ENCODE assay signal across 28 cellular contexts in genomic region chr11:95345243-95345642, GRCh38.
DNase-seq lines count a peak whose midpoint lies in the region; ATAC-seq and TF ChIP-seq lines count a peak whose summit lies in the region.
"Had no signal": no experiment of that assay in that cellular context is flagged by ENCODE, and none has a peak within 500 bp of the region (broad histone marks: within the 10 kb centered on the region; RNA-seq: fewer than 3 reads in every experiment).

No MANE protein-coding gene starts in this region.

- no peak for ATAC-seq in activated CD8-positive, alpha-beta T cell treated with anti-CD3 and anti-CD28 coated beads for 36 hours
- no peak for ATAC-seq in activated T-helper 17 cell treated with anti-CD3 and anti-CD28 coated beads, Interleukin-2, amount 50 U/mL, for 72 hours (replicated peaks)
- ATAC-seq: activated CD8-positive, alpha-beta memory T cell treated with anti-CD3 and anti-CD28 coated beads, Interleukin-2, amount 10 ng/mL, durations not matched to agents 7 days and 5 days; PC-3 had no signal

- no peaks in the 10 kb centered on the region for H3K4me1 ChIP-seq in thymus (ENCODE audit: control insufficient read depth, insufficient read depth, low read length)
- H3K4me1 ChIP-seq: BE2C, breast epithelium, neural progenitor cell, right atrium auricular region had no signal

- peaks cover 9% of the 10 kb centered on the region for H3K9me3 Mint-ChIP-seq in activated T-cell treated with anti-CD3 and anti-CD28 coated beads, Interleukin-2, amount 50 U/mL, for 24 hours
- peaks cover 11% of the 10 kb centered on the region for H3K9me3 Mint-ChIP-seq in activated CD8-positive, alpha-beta T cell treated with anti-CD3 and anti-CD28 coated beads for 36 hours
- H3K9me3 Mint-ChIP-seq in activated T-helper 17 cell treated with anti-CD3 and anti-CD28 coated beads, Interleukin-2, amount 50 U/mL, for 72 hours, result peaks cover 16% of the 10 kb centered on the region

- H3K4me3 ChIP-seq in thymus (ENCODE audit: low read length), result no peak overlapping the region
- H3K4me3 ChIP-seq: breast epithelium, neural progenitor cell, right atrium auricular region, tibial nerve had no signal

- POLR2A ChIA-PET in activated CD8-positive, alpha-beta T cell treated with anti-CD3 and anti-CD28 coated beads for 36 hours (lab: Charles Lee), result no interaction called here

- H3K27me3 Mint-ChIP-seq in activated T-cell treated with anti-CD3 and anti-CD28 coated beads, Interleukin-2, amount 50 U/mL, for 24 hours, result no peaks in the 10 kb centered on the region
- H3K27me3 Mint-ChIP-seq in activated CD8-positive, alpha-beta T cell treated with anti-CD3 and anti-CD28 coated beads for 36 hours, result no peaks in the 10 kb centered on the region
- no peaks in the 10 kb centered on the region for H3K27me3 Mint-ChIP-seq in activated T-helper 17 cell treated with anti-CD3 and anti-CD28 coated beads, Interleukin-2, amount 50 U/mL, for 72 hours

- H3K27ac ChIP-seq in epithelial cell of prostate, result peak overlapping the region; percentile 28
- peak overlapping the region; percentile 11 for H3K27ac ChIP-seq in thymus (ENCODE audit: low read depth)
- H3K27ac ChIP-seq: neural progenitor cell, right atrium auricular region, tibial nerve had no signal

- H3K36me3 Mint-ChIP-seq in activated T-cell treated with anti-CD3 and anti-CD28 coated beads, Interleukin-2, amount 50 U/mL, for 24 hours (ENCODE audit: low read depth), result no peaks in the 10 kb centered on the region
- H3K36me3 Mint-ChIP-seq in activated CD8-positive, alpha-beta T cell treated with anti-CD3 and anti-CD28 coated beads for 36 hours (ENCODE audit: low read depth), result peaks cover 1% of the 10 kb centered on the region
- H3K36me3 Mint-ChIP-seq in activated T-helper 17 cell treated with anti-CD3 and anti-CD28 coated beads, Interleukin-2, amount 50 U/mL, for 72 hours (ENCODE audit: low read depth), result no peaks in the 10 kb centered on the region
- H3K36me3 Mint-ChIP-seq: neural progenitor cell had no signal

- no peak overlapping the region for H3K4me3 Mint-ChIP-seq in activated T-cell treated with anti-CD3 and anti-CD28 coated beads, Interleukin-2, amount 50 U/mL, for 24 hours
- H3K4me3 Mint-ChIP-seq in activated CD8-positive, alpha-beta T cell treated with anti-CD3 and anti-CD28 coated beads for 36 hours, result no peak overlapping the region
- no peak overlapping the region for H3K4me3 Mint-ChIP-seq in activated T-helper 17 cell treated with anti-CD3 and anti-CD28 coated beads, Interleukin-2, amount 50 U/mL, for 72 hours
- H3K4me3 Mint-ChIP-seq: activated CD8-positive, alpha-beta memory T cell treated with anti-CD3 and anti-CD28 coated beads, Interleukin-2, amount 10 ng/mL, durations not matched to agents 7 days and 5 days; neural progenitor cell had no signal

- H3K27ac Mint-ChIP-seq in activated T-cell treated with anti-CD3 and anti-CD28 coated beads, Interleukin-2, amount 50 U/mL, for 24 hours, result peak overlapping the region; percentile 19
- H3K27ac Mint-ChIP-seq in activated CD8-positive, alpha-beta T cell treated with anti-CD3 and anti-CD28 coated beads for 36 hours, result peak overlapping the region; percentile 80
- no peak overlapping the region for H3K27ac Mint-ChIP-seq in activated T-helper 17 cell treated with anti-CD3 and anti-CD28 coated beads, Interleukin-2, amount 50 U/mL, for 72 hours
- H3K27ac Mint-ChIP-seq: activated CD8-positive, alpha-beta memory T cell treated with anti-CD3 and anti-CD28 coated beads, Interleukin-2, amount 10 ng/mL, durations not matched to agents 7 days and 5 days; activated T-cell treated with anti-CD3 and anti-CD28 coated beads, Interleukin-2, amount 50 U/mL, for 72 hours; neural progenitor cell had no signal

- H3K4me1 Mint-ChIP-seq in activated T-cell treated with anti-CD3 and anti-CD28 coated beads, Interleukin-2, amount 50 U/mL, for 24 hours (ENCODE audit: low read depth), result peaks cover 29% of the 10 kb centered on the region
- H3K4me1 Mint-ChIP-seq in activated CD8-positive, alpha-beta T cell treated with anti-CD3 and anti-CD28 coated beads for 36 hours (ENCODE audit: low read depth), result peaks cover 22% of the 10 kb centered on the region
- no peaks in the 10 kb centered on the region for H3K4me1 Mint-ChIP-seq in activated T-helper 17 cell treated with anti-CD3 and anti-CD28 coated beads, Interleukin-2, amount 50 U/mL, for 72 hours

- TF ChIP-seq CTCF in activated CD8-positive, alpha-beta T cell treated with anti-CD3 and anti-CD28 coated beads for 36 hours (IDR thresholded peaks at IDR 0.05), result no peak

- no peaks in the 10 kb centered on the region for H3K27me3 ChIP-seq in thymus (ENCODE audit: control insufficient read depth, insufficient read depth)
- H3K27me3 ChIP-seq: BE2C, breast epithelium, neural progenitor cell, right atrium auricular region, tibial nerve had no signal

- intact Hi-C loops in activated CD8-positive, alpha-beta T cell treated with anti-CD3 and anti-CD28 coated beads for 36 hours (cut with micrococcal nuclease), result loop anchor here (10.0 kb wide), 1 partner anchor 370 kb away; no protein-coding TSS in a partner anchor

- CTCF ChIA-PET in activated CD8-positive, alpha-beta T cell treated with anti-CD3 and anti-CD28 coated beads for 36 hours (lab: Charles Lee), result no interaction called here

- no peak for DNase-seq in activated T-cell treated with anti-CD3 and anti-CD28 coated beads, Interleukin-2, amount 50 U/mL, for 24 hours
- DNase-seq in activated T-cell treated with anti-CD3 and anti-CD28 coated beads for 4 hours, result no peak
- no peak for DNase-seq in activated CD8-positive, alpha-beta T cell treated with anti-CD3 and anti-CD28 coated beads for 36 hours
- peak; percentile 66 for DNase-seq in epithelial cell of prostate (ENCODE audit: low read depth, low spot score)
- DNase-seq in NCI-H345 (lab: John Stamatoyannopoulos, UW), result no peak
- DNase-seq: ACHN; activated CD4-positive, alpha-beta T cell treated with anti-CD3 and anti-CD28 coated beads for 48 hours; activated CD8-positive, alpha-beta memory T cell treated with anti-CD3 and anti-CD28 coated beads, Interleukin-2, amount 10 ng/mL, durations not matched to agents 7 days and 5 days; activated naive CD4-positive, alpha-beta T cell treated with anti-CD3 and anti-CD28 coated beads, Interleukin-2, amount 50 U/mL, for 16 hours; activated T-cell treated with anti-CD3 and anti-CD28 coated beads, Interleukin-2, amount 50 U/mL, for 72 hours; BE2C; H7; hypothalamus; left cardiac atrium; mesendoderm; NCI-H1092; NCI-H187; NCI-H524; NK-92 treated with Interleukin-12 subunit alpha and Interleukin-12 subunit beta, amount 100 ng/mL, for 24 hours; PC-3; Right ventricle myocardium superior; stimulated activated CD4-positive, alpha-beta T cell treated with anti-CD3 and anti-CD28 coated beads, Interleukin-1b, Interleukin-23, amount 100 ng/mL, for 48 hours had no signal

- WGBS in thymus, result 96% methylated on average over 2 of the region's 2 CpGs

- H3K9me3 ChIP-seq in thymus (ENCODE audit: control insufficient read depth), result no peaks in the 10 kb centered on the region
- H3K9me3 ChIP-seq: BE2C, breast epithelium had no signal

- H3K36me3 ChIP-seq in thymus (ENCODE audit: control insufficient read depth, insufficient read depth), result no peaks in the 10 kb centered on the region
- H3K36me3 ChIP-seq: BE2C, breast epithelium, neural progenitor cell, right atrium auricular region, tibial nerve had no signal
